In the genomic region with DNA sequence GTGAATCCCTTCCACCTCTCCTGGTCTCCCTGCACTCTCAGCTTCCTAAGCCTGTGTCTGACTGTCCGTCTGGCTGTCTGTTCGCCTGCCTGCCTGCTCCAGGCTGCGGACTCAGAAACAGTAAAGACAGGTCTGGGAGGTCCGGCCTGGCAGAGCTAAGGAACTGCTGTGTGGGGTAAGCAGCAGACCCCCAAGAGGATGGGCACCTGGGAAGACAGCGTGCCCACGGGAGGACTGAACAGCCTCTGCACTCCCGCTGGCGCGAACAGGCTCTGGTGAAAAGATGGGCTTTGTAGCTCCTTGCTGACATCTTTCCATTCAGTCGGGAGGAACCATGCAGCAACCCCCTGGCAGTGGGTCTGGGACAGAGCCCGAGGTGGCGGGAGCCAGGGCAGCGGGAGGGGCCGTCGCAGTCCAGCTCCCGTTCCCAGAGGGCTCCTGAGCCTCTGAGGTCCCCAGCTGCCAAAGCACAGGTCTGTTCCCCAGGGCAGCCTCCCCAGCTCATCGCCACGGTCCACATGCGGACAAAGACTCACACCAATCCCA, we compare ENCODE assay signal across 2 cellular contexts.
TF ChIP-seq lines count a peak whose summit lies in the region.

No MANE protein-coding gene starts in this region.

TF ChIP-seq in HepG2, 621 proteins besides CTCF, POLR2A, EP300 and RAD21:
- TF ChIP-seq EZH2 (conservative IDR thresholded peaks at IDR 0.05; ENCODE audit: low read depth, low read length) (0 out of 2 replicates have a peak, but pooled peaks have one; percentile 73), ZNF572 (CRISPR knock-in tag; IDR thresholded peaks at IDR 0.05) (no peak), ELF4 (CRISPR knock-in tag; IDR thresholded peaks at IDR 0.05; ENCODE audit: borderline replicate concordance) (no peak)
- TF ChIP-seq, protein P1, sequence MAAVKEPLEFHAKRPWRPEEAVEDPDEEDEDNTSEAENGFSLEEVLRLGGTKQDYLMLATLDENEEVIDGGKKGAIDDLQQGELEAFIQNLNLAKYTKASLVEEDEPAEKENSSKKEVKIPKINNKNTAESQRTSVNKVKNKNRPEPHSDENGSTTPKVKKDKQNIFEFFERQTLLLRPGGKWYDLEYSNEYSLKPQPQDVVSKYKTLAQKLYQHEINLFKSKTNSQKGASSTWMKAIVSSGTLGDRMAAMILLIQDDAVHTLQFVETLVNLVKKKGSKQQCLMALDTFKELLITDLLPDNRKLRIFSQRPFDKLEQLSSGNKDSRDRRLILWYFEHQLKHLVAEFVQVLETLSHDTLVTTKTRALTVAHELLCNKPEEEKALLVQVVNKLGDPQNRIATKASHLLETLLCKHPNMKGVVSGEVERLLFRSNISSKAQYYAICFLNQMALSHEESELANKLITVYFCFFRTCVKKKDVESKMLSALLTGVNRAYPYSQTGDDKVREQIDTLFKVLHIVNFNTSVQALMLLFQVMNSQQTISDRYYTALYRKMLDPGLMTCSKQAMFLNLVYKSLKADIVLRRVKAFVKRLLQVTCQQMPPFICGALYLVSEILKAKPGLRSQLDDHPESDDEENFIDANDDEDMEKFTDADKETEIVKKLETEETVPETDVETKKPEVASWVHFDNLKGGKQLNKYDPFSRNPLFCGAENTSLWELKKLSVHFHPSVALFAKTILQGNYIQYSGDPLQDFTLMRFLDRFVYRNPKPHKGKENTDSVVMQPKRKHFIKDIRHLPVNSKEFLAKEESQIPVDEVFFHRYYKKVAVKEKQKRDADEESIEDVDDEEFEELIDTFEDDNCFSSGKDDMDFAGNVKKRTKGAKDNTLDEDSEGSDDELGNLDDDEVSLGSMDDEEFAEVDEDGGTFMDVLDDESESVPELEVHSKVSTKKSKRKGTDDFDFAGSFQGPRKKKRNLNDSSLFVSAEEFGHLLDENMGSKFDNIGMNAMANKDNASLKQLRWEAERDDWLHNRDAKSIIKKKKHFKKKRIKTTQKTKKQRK (IDR thresholded peaks at IDR 0.05; ENCODE audit: low read length), result no peak

TF ChIP-seq in H1, 55 proteins besides CTCF, POLR2A, EP300 and RAD21:
- TF ChIP-seq SAP30 (IDR thresholded peaks at IDR 0.05; ENCODE audit: insufficient read depth, insufficient replicate concordance, low read length) (no peak), TBP (IDR thresholded peaks at IDR 0.05; ENCODE audit: low read depth, low read length) (no peak), CHD2 (IDR thresholded peaks at IDR 0.05; ENCODE audit: low read length) (no peak)
- TF ChIP-seq, protein P2, sequence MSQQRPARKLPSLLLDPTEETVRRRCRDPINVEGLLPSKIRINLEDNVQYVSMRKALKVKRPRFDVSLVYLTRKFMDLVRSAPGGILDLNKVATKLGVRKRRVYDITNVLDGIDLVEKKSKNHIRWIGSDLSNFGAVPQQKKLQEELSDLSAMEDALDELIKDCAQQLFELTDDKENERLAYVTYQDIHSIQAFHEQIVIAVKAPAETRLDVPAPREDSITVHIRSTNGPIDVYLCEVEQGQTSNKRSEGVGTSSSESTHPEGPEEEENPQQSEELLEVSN (IDR thresholded peaks at IDR 0.05), result no peak
